ENCODE assay signal across 8 cellular contexts in the genomic region with DNA sequence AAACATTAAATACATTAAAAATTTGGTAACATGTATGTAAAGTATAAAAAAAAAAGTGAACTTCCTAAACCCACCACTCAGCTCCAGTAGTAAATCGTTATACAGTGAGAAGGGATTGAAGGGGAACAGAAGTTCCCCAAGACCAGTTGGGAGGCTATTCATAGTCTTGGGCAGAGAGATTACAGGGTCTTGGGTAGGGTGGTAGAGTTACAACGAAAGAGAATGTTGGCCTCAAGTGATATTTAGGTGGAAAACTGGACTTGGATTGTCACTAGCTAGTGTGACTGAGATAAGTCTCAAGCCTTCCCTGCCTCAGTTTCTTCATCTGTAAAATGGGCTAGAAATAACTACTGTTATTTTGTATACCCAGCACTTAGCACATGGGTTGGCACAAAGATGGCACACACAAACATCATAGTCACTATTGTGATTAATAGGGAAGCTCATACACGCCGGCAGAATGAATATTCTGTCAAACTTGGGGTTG. TPM values are rescaled to one million over a fixed set of nuclear protein-coding genes. Genes with fewer than 3 reads are reported as not detected.
DNase-seq lines count a peak whose midpoint lies in the region; ATAC-seq and TF ChIP-seq lines count a peak whose summit lies in the region.

No MANE protein-coding gene starts in this region.

- no peaks in the 10 kb centered on the region for H3K9me2 ChIP-seq in MM.1S (replicated peaks; ENCODE audit: insufficient read depth, low read length)

- H3K4me3 Mint-ChIP-seq in CD4-positive, alpha-beta T cell, result peak overlapping the region; percentile 98
- peak overlapping the region; percentile 89 for H3K4me3 Mint-ChIP-seq in neural progenitor cell

- H3K4me2 ChIP-seq in MM.1S (ENCODE audit: low read depth, low read length) (peak overlapping the region; percentile 77), neural progenitor cell (peak overlapping the region; percentile 51)

- H3K27ac Mint-ChIP-seq in CD4-positive, alpha-beta T cell, result peak overlapping the region; percentile 74
- H3K27ac Mint-ChIP-seq in neural progenitor cell, result peak overlapping the region; percentile 83

- H4K20me1 ChIP-seq in MM.1S (ENCODE audit: insufficient read depth, low read length) (peaks cover 4% of the 10 kb centered on the region; the same call in 1 of the 2 replicates), neural progenitor cell (ENCODE audit: low read depth) (peaks cover 41% of the 10 kb centered on the region)

- H3K79me2 ChIP-seq in MM.1S (ENCODE audit: low read length) (peaks cover 45% of the 10 kb centered on the region), neural progenitor cell (ENCODE audit: low read depth) (peaks cover 44% of the 10 kb centered on the region)

- H3K4me1 ChIP-seq in MM.1S (ENCODE audit: low read length) (peaks cover 15% of the 10 kb centered on the region), ectodermal cell (ENCODE audit: control insufficient read depth, insufficient read depth, low read length) (peaks cover 7% of the 10 kb centered on the region), neural progenitor cell (peaks cover 12% of the 10 kb centered on the region)

- H3F3A ChIP-seq in MM.1S (ENCODE audit: insufficient read depth, low read length) (peaks cover 15% of the 10 kb centered on the region), neural progenitor cell (ENCODE audit: low read depth) (no peaks in the 10 kb centered on the region)

- WGBS in ectodermal cell, 2 experiments, result 52 to 53% methylated on average over 4 of the region's 4 CpGs

- POLR2A ChIA-PET in CD4-positive, alpha-beta T cell (lab: Charles Lee), result interaction anchor here (0.6 to 4.3 kb wide), 15 partner anchors 9 to 903 kb away, joined by 3 to 104 read pairs (median 4); a partner anchor contains a TSS

- peaks cover 10% of the 10 kb centered on the region for H3K36me3 Mint-ChIP-seq in CD4-positive, alpha-beta T cell (ENCODE audit: low read depth)
- H3K36me3 Mint-ChIP-seq in neural progenitor cell, result peaks cover 6% of the 10 kb centered on the region

- CTCF ChIA-PET in CD4-positive, alpha-beta T cell (lab: Charles Lee), result interaction anchor here (1.0 kb wide), 2 partner anchors 14 to 188 kb away, joined by 3 read pairs; a partner anchor contains a TSS

- no peaks in the 10 kb centered on the region for H3K9me3 ChIP-seq in CD4-positive, alpha-beta T cell (ENCODE audit: control insufficient read depth, low read length)
- H3K9me3 ChIP-seq in MM.1S (replicated peaks; ENCODE audit: insufficient read depth, low read length) (no peaks in the 10 kb centered on the region), ectodermal cell (ENCODE audit: control insufficient read depth, low read length) (no peaks in the 10 kb centered on the region), neural progenitor cell (ENCODE audit: low read depth) (no peaks in the 10 kb centered on the region)

- H3K36me3 ChIP-seq in MM.1S (replicated peaks; ENCODE audit: insufficient read depth, low read length) (peaks cover 4% of the 10 kb centered on the region; the same call in 1 of the 2 replicates), ectodermal cell (ENCODE audit: control insufficient read depth, insufficient read depth, low read length) (no peaks in the 10 kb centered on the region), neural progenitor cell (no peaks in the 10 kb centered on the region)

- H2AFZ ChIP-seq in MM.1S (ENCODE audit: low read length) (peak overlapping the region; percentile 88), neural progenitor cell (replicated peaks) (peak overlapping the region; percentile 16)

- H3K27ac ChIP-seq in CD4-positive, alpha-beta T cell (ENCODE audit: low read depth, low read length), result no peak overlapping the region
- H3K27ac ChIP-seq in MM.1S (ENCODE audit: low read length) (no peak overlapping the region), ectodermal cell (ENCODE audit: insufficient read depth, low read depth, low read length, poor library complexity, severe bottlenecking) (no peak overlapping the region), neural progenitor cell (no peak overlapping the region)

- peaks cover 46% of the 10 kb centered on the region for H3K4me1 Mint-ChIP-seq in CD4-positive, alpha-beta T cell (ENCODE audit: low read depth)
- H3K4me1 Mint-ChIP-seq in neural progenitor cell, result peaks cover 31% of the 10 kb centered on the region

- H3K9ac ChIP-seq in MM.1S (ENCODE audit: low read length), result peak overlapping the region; percentile 26; the same call in 1 of the 2 replicates
- H3K9ac ChIP-seq in neural progenitor cell, result no peak overlapping the region

- no peaks in the 10 kb centered on the region for H3K27me3 ChIP-seq in CD4-positive, alpha-beta T cell (ENCODE audit: control insufficient read depth, insufficient read depth, low read length)
- H3K27me3 ChIP-seq in MM.1S (replicated peaks; ENCODE audit: insufficient read depth, low read length), result no peaks in the 10 kb centered on the region
- H3K27me3 ChIP-seq in ectodermal cell (ENCODE audit: control insufficient read depth, insufficient read depth, low read length, poor library complexity, severe bottlenecking), result no peaks in the 10 kb centered on the region
- H3K27me3 ChIP-seq in neural progenitor cell, result no peaks in the 10 kb centered on the region

- H3K4me3 ChIP-seq in MM.1S (ENCODE audit: low read length), result peak overlapping the region; percentile 92
- peak overlapping the region; percentile 99 for H3K4me3 ChIP-seq in ectodermal cell (ENCODE audit: insufficient read depth, low read depth, low read length)
- peak overlapping the region; percentile 95 for H3K4me3 ChIP-seq in neural progenitor cell

- no peaks in the 10 kb centered on the region for H3K9me3 Mint-ChIP-seq in CD4-positive, alpha-beta T cell
- no peaks in the 10 kb centered on the region for H3K9me3 Mint-ChIP-seq in neural progenitor cell

- no peaks in the 10 kb centered on the region for H3K27me3 Mint-ChIP-seq in CD4-positive, alpha-beta T cell
- no peaks in the 10 kb centered on the region for H3K27me3 Mint-ChIP-seq in neural progenitor cell (ENCODE audit: insufficient read depth, low read depth)

- DNase-seq in CD4-positive, alpha-beta T cell, result no peak
- DNase-seq in MM.1S, result no peak
- no peak for DNase-seq in neural progenitor cell (ENCODE audit: low spot score)
- no peak for DNase-seq in NCI-H748 (lab: John Stamatoyannopoulos, UW; ENCODE audit: unreplicated experiment)
- no peak for DNase-seq in NCI-H2196 treated with DMSO at 0.1 percent for 48 hours (lab: John Stamatoyannopoulos, UW; ENCODE audit: unreplicated experiment)

- TF ChIP-seq CTCF in CD4-positive, alpha-beta T cell (IDR thresholded peaks at IDR 0.05), result no peak
- no peak for TF ChIP-seq CTCF in MM.1S (IDR thresholded peaks at IDR 0.05; ENCODE audit: low read length)
- no peak for TF ChIP-seq CTCF in neural progenitor cell (IDR thresholded peaks at IDR 0.05)

- intact Hi-C loops in CD4-positive, alpha-beta T cell (cut with DNase I, micrococcal nuclease), result loop anchor here (1.0 to 2.0 kb wide), 2 partner anchors 60 to 62 kb away; a partner anchor contains a TSS

- no peak for ATAC-seq in CD4-positive, alpha-beta T cell (ENCODE audit: poor library complexity)
- no peak for ATAC-seq in GM18868 (IDR thresholded peaks at IDR 0.05; ENCODE audit: unreplicated experiment)
- no peak for ATAC-seq in GM18867 (IDR thresholded peaks at IDR 0.05; ENCODE audit: unreplicated experiment)

RNA-seq across cellular contexts. Expression of a gene that starts 0.4 kb away (rescaled TPM):
- 10 to 100 TPM; 14.6 to 15.9 TPM for total RNA-seq in CD4-positive, alpha-beta T cell
- 62.2 TPM for polyA plus RNA-seq in ectodermal cell (2013, experiment 1 of 4)
- 65.1 TPM for polyA plus RNA-seq in ectodermal cell (2013, experiment 2 of 4)
- 50.1 TPM for polyA plus RNA-seq in ectodermal cell (2013, experiment 3 of 4)
- 56.8 TPM for polyA plus RNA-seq in ectodermal cell (2013, experiment 4 of 4)
- total RNA-seq in neural progenitor cell (ENCODE audit: low replicate concordance), result 72.1 and 75.3 TPM in 2 replicates
